Comparison of ENCODE assay signal across 8 cellular contexts in the genomic region with DNA sequence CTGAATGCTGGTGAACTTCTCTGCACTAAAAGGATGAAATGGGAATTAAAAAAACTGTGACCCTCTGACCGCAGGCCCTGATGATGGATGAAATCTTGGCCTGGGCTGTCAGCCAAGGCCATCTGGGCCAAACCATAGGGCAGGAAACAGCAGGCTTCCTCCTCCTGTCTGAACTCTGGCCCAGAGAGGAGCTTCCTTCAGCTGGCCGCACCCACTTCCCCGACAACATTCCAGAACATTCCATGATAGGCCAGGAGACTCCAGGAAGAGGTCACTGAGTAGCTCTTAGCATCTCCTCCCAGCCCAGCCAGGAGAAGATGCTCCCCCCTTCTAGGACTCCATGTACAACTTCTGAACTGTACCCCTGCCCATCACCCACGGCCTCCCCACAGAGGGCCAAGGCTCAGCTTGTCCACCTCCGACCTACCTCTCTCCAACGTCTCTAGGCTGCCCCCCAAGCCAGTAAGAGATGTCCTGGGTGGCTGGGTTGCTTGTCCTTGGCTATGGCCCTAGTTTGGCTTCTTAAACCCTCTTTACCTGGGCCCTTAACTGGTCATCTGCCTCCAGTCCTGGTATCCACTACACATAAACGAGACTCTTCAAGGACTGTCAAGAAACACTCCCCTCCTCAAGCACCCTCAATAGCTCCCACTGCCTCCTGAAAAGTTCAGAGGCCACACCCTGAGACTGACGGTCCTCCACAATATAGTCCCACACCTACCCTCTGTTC. TPM values are rescaled to one million over a fixed set of nuclear protein-coding genes. Genes with fewer than 3 reads are reported as not detected.
DNase-seq lines count a peak whose midpoint lies in the region; ATAC-seq and TF ChIP-seq lines count a peak whose summit lies in the region.

No MANE protein-coding gene starts in this region.

- H3K27ac ChIP-seq in PC-3 (ENCODE audit: low read length) = peak overlapping the region; percentile 94
- peak overlapping the region; percentile 68 to 96 (median 88) for H3K27ac ChIP-seq in esophagus squamous epithelium

- POLR2A ChIA-PET in PC-3 (lab: Charles Lee; ENCODE audit: unreplicated experiment) = no interaction called here
- POLR2A ChIA-PET in naive thymus-derived CD8-positive, alpha-beta T cell (lab: Charles Lee) = interaction anchor here (0.5 kb wide), 1 partner anchor 93 kb away, joined by 4 read pairs; no protein-coding TSS in a partner anchor

- H3K27ac Mint-ChIP-seq in naive thymus-derived CD8-positive, alpha-beta T cell = no peak overlapping the region

- BruUV-seq in PC-3 (replicated peaks; lab: Mats Ljungman, UMichigan) = no TSS peak

- H3K4me2 ChIP-seq in PC-3 (ENCODE audit: low read length) = peak overlapping the region; percentile 70

- no peaks in the 10 kb centered on the region for H3F3A ChIP-seq in PC-3 (ENCODE audit: low read length, unreplicated experiment)

- H3K9me2 ChIP-seq in PC-3 (replicated peaks; ENCODE audit: low read length) = no peaks in the 10 kb centered on the region

- TF ChIP-seq CTCF in PC-3 (conservative IDR thresholded peaks at IDR 0.05; ENCODE audit: low read depth, low read length) = no peak
- TF ChIP-seq CTCF in esophagus squamous epithelium (IDR thresholded peaks at IDR 0.05) = no peak

- H3K4me3 Mint-ChIP-seq in activated T-cell treated with anti-CD3 and anti-CD28 coated beads, Interleukin-2, amount 50 U/mL, for 4 hours = no peak overlapping the region
- H3K4me3 Mint-ChIP-seq in naive thymus-derived CD8-positive, alpha-beta T cell = no peak overlapping the region

- TF ChIP-seq POLR2A in esophagus squamous epithelium (IDR thresholded peaks at IDR 0.05) = no peak

- H3K4me1 Mint-ChIP-seq in activated T-cell treated with anti-CD3 and anti-CD28 coated beads, Interleukin-2, amount 50 U/mL, for 4 hours (ENCODE audit: low read depth) = no peaks in the 10 kb centered on the region
- peaks cover 0 to 13% (median 5%) of the 10 kb centered on the region in 4 donors for H3K4me1 Mint-ChIP-seq in naive thymus-derived CD8-positive, alpha-beta T cell

- H3K9me3 Mint-ChIP-seq in activated T-cell treated with anti-CD3 and anti-CD28 coated beads, Interleukin-2, amount 50 U/mL, for 4 hours = no peaks in the 10 kb centered on the region
- H3K9me3 Mint-ChIP-seq in naive thymus-derived CD8-positive, alpha-beta T cell = no peaks in the 10 kb centered on the region

- H2AFZ ChIP-seq in PC-3 (ENCODE audit: low read length) = no peak overlapping the region

- no peaks in the 10 kb centered on the region for H3K36me3 Mint-ChIP-seq in activated T-cell treated with anti-CD3 and anti-CD28 coated beads, Interleukin-2, amount 50 U/mL, for 4 hours (ENCODE audit: insufficient read depth)
- H3K36me3 Mint-ChIP-seq in naive thymus-derived CD8-positive, alpha-beta T cell = no peaks in the 10 kb centered on the region

- CTCF ChIA-PET in PC-3 (lab: Charles Lee) = interaction anchor here (0.5 kb wide), 1 partner anchor 1675 kb away, joined by 5 read pairs; a partner anchor contains a TSS

- H3K4me1 ChIP-seq in PC-3 (ENCODE audit: insufficient read depth, low read length) = peaks cover 47% of the 10 kb centered on the region
- H3K4me1 ChIP-seq in esophagus squamous epithelium = peaks cover 0 to 82% (median 59%) of the 10 kb centered on the region in 3 donors

- intact Hi-C loops in PC-3 (cut with micrococcal nuclease) (no loop called here), esophagus squamous epithelium (cut with DNase I) (no loop called here)

- H3K9me3 ChIP-seq in PC-3 (ENCODE audit: low read length) = no peaks in the 10 kb centered on the region
- no peaks in the 10 kb centered on the region for H3K9me3 ChIP-seq in esophagus squamous epithelium

- no peaks in the 10 kb centered on the region for H3K36me3 ChIP-seq in PC-3 (ENCODE audit: low read depth, low read length)
- no peaks in the 10 kb centered on the region for H3K36me3 ChIP-seq in esophagus squamous epithelium

- DNase-seq in Ammon's horn (ENCODE audit: low spot score) (peak; percentile 79), PC-3 (peak; percentile 77), esophagus squamous epithelium (lab: John Stamatoyannopoulos, UW) (no peak), myocyte (ENCODE audit: low read depth) (peak; percentile 91)
- no peak for DNase-seq in activated T-cell treated with anti-CD3 and anti-CD28 coated beads, Interleukin-2, amount 50 U/mL, for 4 hours
- DNase-seq in naive thymus-derived CD8-positive, alpha-beta T cell = no peak
- no peak for DNase-seq in stimulated activated naive CD4-positive, alpha-beta T cell treated with Interleukin-2 at 50 U/mL for 16 hours (lab: John Stamatoyannopoulos, UW)

- H3K4me3 ChIP-seq in PC-3 (ENCODE audit: low read length) (peak overlapping the region; percentile 7; the same call in 1 of the 2 replicates), esophagus squamous epithelium (peak overlapping the region in 1 of 4 donors; percentile 14)

- 24 to 29% methylated on average over 7 to 8 of the region's 8 CpGs for WGBS in esophagus squamous epithelium, 2 donors

- peaks cover 44% of the 10 kb centered on the region for H3K79me2 ChIP-seq in PC-3 (ENCODE audit: low read length)

- H4K20me1 ChIP-seq in PC-3 (ENCODE audit: low read length) = no peaks in the 10 kb centered on the region

- peak overlapping the region; percentile 85; the same call in 1 of the 2 replicates for H3K9ac ChIP-seq in PC-3 (ENCODE audit: low read length)

- no peaks in the 10 kb centered on the region for H3K27me3 Mint-ChIP-seq in activated T-cell treated with anti-CD3 and anti-CD28 coated beads, Interleukin-2, amount 50 U/mL, for 4 hours (ENCODE audit: low read depth)
- H3K27me3 Mint-ChIP-seq in naive thymus-derived CD8-positive, alpha-beta T cell = no peaks in the 10 kb centered on the region

- H3K27me3 ChIP-seq in PC-3 (ENCODE audit: low read length) (no peaks in the 10 kb centered on the region), esophagus squamous epithelium (no peaks in the 10 kb centered on the region)

- ATAC-seq in PC-3 (peak; percentile 71), HG02852 (IDR thresholded peaks at IDR 0.05; ENCODE audit: unreplicated experiment) (no peak)
- no peak for ATAC-seq in activated T-cell treated with anti-CD3 and anti-CD28 coated beads, Interleukin-2, amount 50 U/mL, for 4 hours
- no peak for ATAC-seq in naive thymus-derived CD8-positive, alpha-beta T cell

RNA-seq across cellular contexts. Expression of a gene that starts 1.7 kb away (rescaled TPM):
- 24.9 and 30.8 TPM in 2 replicates for total RNA-seq in PC-3 (2014; rRNA removed)
- total RNA-seq in esophagus squamous epithelium = 10 to 100 TPM in 1 of 4 donors, 1 to 10 TPM in 3; 5.2 to 18.3 (median 7.5) TPM
- 24.3 and 26.0 TPM in 2 replicates for total RNA-seq in myocyte
- polyA plus RNA-seq in myocyte (2012) = 20.9 TPM
- 1 to 10 TPM; 1.3 to 2.2 (median 1.9) TPM for total RNA-seq in activated T-cell treated with anti-CD3 and anti-CD28 coated beads, Interleukin-2, amount 50 U/mL, for 4 hours
- total RNA-seq in naive thymus-derived CD8-positive, alpha-beta T cell = 10 to 100 TPM; 26.4 to 30.0 TPM
- polyA plus RNA-seq in naive thymus-derived CD8-positive, alpha-beta T cell = 1 to 10 TPM; 1.9 to 5.7 (median 2.7) TPM

Comparison
In these comparisons a context has a peak if more than half of its experiments do, and no peak if none do; other contexts are left out.
1. DNase-seq: peak in Ammon's horn (single experiment), PC-3 (single experiment) and myocyte (single experiment); none in esophagus squamous epithelium (single experiment), activated T-cell treated with anti-CD3 and anti-CD28 coated beads, Interleukin-2, amount 50 U/mL, for 4 hours (single experiment), naive thymus-derived CD8-positive, alpha-beta T cell (0 of 10) and stimulated activated naive CD4-positive, alpha-beta T cell treated with Interleukin-2 at 50 U/mL for 16 hours (single experiment).